22 cellular contexts compared by ENCODE assay signal in the genomic region with DNA sequence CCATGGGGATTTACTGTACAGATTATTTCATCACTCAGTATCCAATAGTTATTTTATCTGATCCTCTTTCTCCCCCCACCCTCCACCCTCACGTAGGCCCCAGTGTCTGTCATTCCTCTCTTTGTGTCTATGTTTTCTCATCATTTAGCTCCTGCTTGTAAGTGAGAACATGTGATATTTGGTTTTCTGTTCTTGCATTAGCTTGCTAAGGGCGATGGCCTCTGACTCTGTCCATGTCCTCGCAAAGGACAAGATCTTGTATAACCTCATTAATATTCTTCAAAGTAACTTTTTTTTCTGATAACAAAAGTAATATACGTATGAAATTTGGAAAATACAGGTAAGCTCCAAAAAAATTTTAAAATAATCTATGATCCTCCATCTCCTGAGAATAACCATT.
"Had no signal": no experiment of that assay in that cellular context is flagged by ENCODE, and none has a peak within 500 bp of the region (broad histone marks: within the 10 kb centered on the region; RNA-seq: fewer than 3 reads in every experiment).

No MANE protein-coding gene starts in this region.

- DNase-seq: stimulated activated CD4-positive, alpha-beta T cell treated with anti-CD3 and anti-CD28 coated beads, Interleukin-2, amount 100 ng/mL, for 48 hours; stimulated activated CD4-positive, alpha-beta T cell treated with anti-CD3 and anti-CD28 coated beads, Interleukin-4, amount 100 ng/mL, for 1 hour; stimulated activated CD4-positive, alpha-beta T cell treated with anti-CD3 and anti-CD28 coated beads, Interleukin-4, amount 100 ng/mL, for 24 hours; stimulated activated CD4-positive, alpha-beta T cell treated with anti-CD3 and anti-CD28 coated beads, Interleukin-4, amount 100 ng/mL, for 4 hours; stimulated activated CD8-positive, alpha-beta memory T cell treated with anti-CD3 and anti-CD28 coated beads, Interleukin-4, amount 100 ng/mL, for 48 hours; stimulated activated naive B cell treated with anti-CD40 and anti-IgM and Interleukin-4, amounts not matched to agents 10 μg/mL and 1 μg/mL and 100 μg/mL, for 72 hours; stimulated activated naive CD4-positive, alpha-beta T cell; stimulated activated naive CD4-positive, alpha-beta T cell treated with Interleukin-2 at 50 U/mL for 16 hours; stimulated activated naive CD8-positive, alpha-beta T cell treated with anti-CD3 and anti-CD28 coated beads, Interleukin-15, amount 100 ng/mL, for 72 hours; stimulated activated naive CD8-positive, alpha-beta T cell treated with anti-CD3 and anti-CD28 coated beads, Interleukin-15, Interleukin-2, amounts not matched to agents 100 U/mL and 50 U/mL, for 24 hours; stomach; substantia nigra; testis; thyroid gland; tibial artery; transverse colon; trophoblast cell; upper lobe of left lung; upper lobe of right lung; uterus had no signal

- ATAC-seq: stimulated activated effector memory CD8-positive, alpha-beta T cell treated with anti-CD3 and anti-CD28 coated beads, Interleukin-12 subunit alpha, Interleukin-12 subunit beta, amount 100 ng/mL, for 72 hours; stimulated activated memory B cell treated with anti-CD40 and anti-IgM and Interleukin-4, amounts not matched to agents 10 μg/mL and 1 μg/mL and 100 μg/mL, for 72 hours; stimulated activated naive B cell treated with anti-CD40 and anti-IgM and Interleukin-4, amounts not matched to agents 10 μg/mL and 1 μg/mL and 100 μg/mL, for 72 hours; stimulated activated naive CD8-positive, alpha-beta T cell treated with anti-CD3 and anti-CD28 coated beads, Interleukin-15, amount 100 ng/mL, for 72 hours; stimulated activated naive CD8-positive, alpha-beta T cell treated with anti-CD3 and anti-CD28 coated beads, Interleukin-15, Interleukin-2, amounts not matched to agents 100 U/mL and 50 U/mL, for 24 hours; upper lobe of right lung had no signal
